ENCODE assay signal across 30 cellular contexts in genomic region chr15:79213650-79214049, GRCh38.
"Had no signal": no experiment of that assay in that cellular context is flagged by ENCODE, and none has a peak within 500 bp of the region (broad histone marks: within the 10 kb centered on the region; RNA-seq: fewer than 3 reads in every experiment).

No MANE protein-coding gene starts in this region.

- H3K27ac ChIP-seq: brain microvascular endothelial cell, coronary artery, dorsolateral prefrontal cortex had no signal

- H3K36me3 ChIP-seq: brain microvascular endothelial cell had no signal

- H3K4me1 Mint-ChIP-seq: activated CD4-positive, alpha-beta T cell treated with anti-CD3 and anti-CD28 coated beads for 36 hours; activated CD4-positive, alpha-beta T cell treated with anti-CD3 and anti-CD28 coated beads, Interleukin-2, amount 10 ng/mL, durations not matched to agents 24 days and 14 days; activated T-helper 17 cell treated with anti-CD3 and anti-CD28 coated beads, Interleukin-2, amount 50 U/mL, for 72 hours; central memory CD8-positive, alpha-beta T cell had no signal

- H3K9me3 Mint-ChIP-seq: activated CD4-positive, alpha-beta memory T cell treated with anti-CD3 and anti-CD28 coated beads for 36 hours; endodermal cell had no signal

- H3K27ac Mint-ChIP-seq: activated CD4-positive, alpha-beta memory T cell treated with anti-CD3 and anti-CD28 coated beads for 36 hours; activated CD4-positive, alpha-beta T cell treated with anti-CD3 and anti-CD28 coated beads for 36 hours; activated CD4-positive, alpha-beta T cell treated with anti-CD3 and anti-CD28 coated beads, Interleukin-2, amount 10 ng/mL, durations not matched to agents 24 days and 14 days; activated CD8-positive, alpha-beta T cell treated with anti-CD3 and anti-CD28 coated beads, Interleukin-2, amount 10 ng/mL, durations not matched to agents 7 days and 5 days; activated naive CD8-positive, alpha-beta T cell; activated T-helper 17 cell treated with anti-CD3 and anti-CD28 coated beads, Interleukin-2, amount 50 U/mL, for 72 hours; dendritic cell treated with granulocyte-macrophage colony-stimulating factor and Interleukin-4, amounts not matched to agents 40 ng/mL and 50 ng/mL, for 4 days; endodermal cell had no signal

- H3K4me3 Mint-ChIP-seq: activated CD4-positive, alpha-beta memory T cell treated with anti-CD3 and anti-CD28 coated beads for 36 hours; activated CD4-positive, alpha-beta T cell treated with anti-CD3 and anti-CD28 coated beads for 36 hours; activated CD4-positive, alpha-beta T cell treated with anti-CD3 and anti-CD28 coated beads, Interleukin-2, amount 10 ng/mL, durations not matched to agents 24 days and 14 days; activated CD8-positive, alpha-beta T cell treated with anti-CD3 and anti-CD28 coated beads, Interleukin-2, amount 10 ng/mL, durations not matched to agents 7 days and 5 days; activated naive CD8-positive, alpha-beta T cell; activated T-cell treated with anti-CD3 and anti-CD28 coated beads, Interleukin-2, amount 50 U/mL, for 4 hours; activated T-helper 17 cell treated with anti-CD3 and anti-CD28 coated beads, Interleukin-2, amount 50 U/mL, for 72 hours; central memory CD8-positive, alpha-beta T cell; dendritic cell treated with granulocyte-macrophage colony-stimulating factor and Interleukin-4, amounts not matched to agents 40 ng/mL and 50 ng/mL, for 4 days; endodermal cell had no signal

- H3K4me3 ChIP-seq: coronary artery, dorsolateral prefrontal cortex had no signal

- H3K36me3 Mint-ChIP-seq: activated CD4-positive, alpha-beta memory T cell treated with anti-CD3 and anti-CD28 coated beads for 36 hours; activated naive CD8-positive, alpha-beta T cell had no signal

- DNase-seq: activated CD4-positive, alpha-beta memory T cell treated with anti-CD3 and anti-CD28 coated beads for 36 hours; activated CD4-positive, alpha-beta T cell treated with anti-CD3 and anti-CD28 coated beads for 36 hours; activated CD4-positive, alpha-beta T cell treated with anti-CD3 and anti-CD28 coated beads, Interleukin-2, amount 10 ng/mL, durations not matched to agents 24 days and 14 days; activated CD4-positive, CD25-positive, alpha-beta regulatory T cell; activated CD4-positive, CD25-positive, alpha-beta regulatory T cell treated with anti-CD3 and anti-CD28 coated beads, Interleukin-2, amount 50 U/mL, for 72 hours; activated CD8-positive, alpha-beta T cell treated with anti-CD3 and anti-CD28 coated beads, Interleukin-2, amount 10 ng/mL, durations not matched to agents 7 days and 5 days; activated effector memory CD4-positive, alpha-beta T cell treated with Interleukin-2 at 50 U/mL for 16 hours; activated gamma-delta T cell treated with Interleukin-2 at 50 U/mL for 16 hours; activated naive CD4-positive, alpha-beta T cell treated with anti-CD3 and anti-CD28 coated beads, Interleukin-2, amount 50 U/mL, for 16 hours; activated naive CD4-positive, alpha-beta T cell treated with Interleukin-2 at 50 U/mL for 16 hours; activated T-cell treated with anti-CD3 and anti-CD28 coated beads, Interleukin-2, amount 50 U/mL, for 4 hours; amniotic stem cell; anterior cingulate cortex; brain microvascular endothelial cell; dorsolateral prefrontal cortex; effector memory CD4-positive, alpha-beta T cell; endodermal cell; foreskin fibroblast; head of caudate nucleus; T-helper 1 cell; T-helper 2 cell had no signal

- ATAC-seq: activated CD4-positive, alpha-beta T cell treated with anti-CD3 and anti-CD28 coated beads for 36 hours; activated CD8-positive, alpha-beta T cell treated with anti-CD3 and anti-CD28 coated beads, Interleukin-2, amount 10 ng/mL, durations not matched to agents 7 days and 5 days; activated T-cell treated with anti-CD3 and anti-CD28 coated beads, Interleukin-2, amount 50 U/mL, for 4 hours; activated T-helper 17 cell treated with anti-CD3 and anti-CD28 coated beads, Interleukin-2, amount 50 U/mL, for 72 hours; esophagus mucosa had no signal

- FAIRE-seq: astrocyte, bronchial epithelial cell, frontal cortex had no signal
